Comparison of ENCODE assay signal across 8 cellular contexts in the genomic region with DNA sequence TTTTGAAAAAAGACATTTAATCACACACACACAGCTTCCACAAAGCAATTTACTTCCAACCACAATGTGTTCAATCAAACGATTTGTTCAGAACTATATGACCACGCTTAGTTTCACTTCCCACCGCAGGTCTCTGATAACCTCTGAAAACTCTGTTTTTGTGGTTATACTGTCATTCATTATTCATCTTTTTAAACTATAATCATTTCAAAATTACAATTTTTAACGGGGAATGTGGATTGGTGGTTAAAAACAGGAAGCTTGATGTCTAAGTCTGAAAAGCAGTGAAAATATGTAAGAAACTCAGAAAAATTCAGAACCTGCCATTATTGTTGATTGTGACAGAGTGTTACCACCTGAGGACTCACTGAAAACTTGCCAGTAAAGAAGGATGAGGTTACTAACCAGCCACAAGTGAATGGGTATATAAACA.
DNase-seq lines count a peak whose midpoint lies in the region; ATAC-seq and TF ChIP-seq lines count a peak whose summit lies in the region.

No MANE protein-coding gene starts in this region.

- H3K36me3 ChIP-seq in DOHH2 (ENCODE audit: control insufficient read depth, low read length): no peaks in the 10 kb centered on the region
- H3K36me3 ChIP-seq in brain microvascular endothelial cell (replicated peaks): no peaks in the 10 kb centered on the region
- H3K36me3 ChIP-seq in WERI-Rb-1: no peaks in the 10 kb centered on the region

- peak overlapping the region; percentile 93 for H3K4me2 ChIP-seq in DOHH2 (ENCODE audit: low read length)

- no peaks in the 10 kb centered on the region for H3K27me3 ChIP-seq in DOHH2 (ENCODE audit: control insufficient read depth, low read length)
- no peaks in the 10 kb centered on the region for H3K27me3 ChIP-seq in brain microvascular endothelial cell (replicated peaks)
- H3K27me3 ChIP-seq in WERI-Rb-1 (ENCODE audit: insufficient read depth, low read depth, severe bottlenecking): no peaks in the 10 kb centered on the region

- no peak for TF ChIP-seq CTCF in DOHH2 (IDR thresholded peaks at IDR 0.05; ENCODE audit: low read depth, low read length, poor library complexity, severe bottlenecking)
- TF ChIP-seq CTCF in brain microvascular endothelial cell (IDR thresholded peaks at IDR 0.05; ENCODE audit: low read depth, low read length, missing control alignments): no peak
- TF ChIP-seq CTCF in WERI-Rb-1 (IDR thresholded peaks at IDR 0.05; ENCODE audit: low read depth, low read length): no peak

- no peaks in the 10 kb centered on the region for H3K79me2 ChIP-seq in DOHH2 (ENCODE audit: control insufficient read depth, low read length)

- H4K20me1 ChIP-seq in DOHH2 (ENCODE audit: control insufficient read depth, insufficient read depth, low read depth, low read length): no peaks in the 10 kb centered on the region

- H3K4me1 ChIP-seq in DOHH2 (ENCODE audit: control insufficient read depth, low read length): peaks cover 96% of the 10 kb centered on the region

- peaks cover 35% of the 10 kb centered on the region for H3F3A ChIP-seq in DOHH2 (ENCODE audit: control insufficient read depth, insufficient read depth)

- H3K9me2 ChIP-seq in DOHH2 (replicated peaks; ENCODE audit: control insufficient read depth, low read length): no peaks in the 10 kb centered on the region

- peak; percentile 90 for DNase-seq in OCI-M1 (lab: John Stamatoyannopoulos, UW)
- DNase-seq in brain microvascular endothelial cell: peak; percentile 7
- DNase-seq in DMS 273 (lab: John Stamatoyannopoulos, UW; ENCODE audit: unreplicated experiment): no peak
- DNase-seq in NCI-H510A treated with DMSO at 0.1 percent for 48 hours (lab: John Stamatoyannopoulos, UW): no peak
- DNase-seq in NCI-H345 treated with DMSO at 0.1 percent for 48 hours (lab: John Stamatoyannopoulos, UW; ENCODE audit: unreplicated experiment): no peak
- DNase-seq in WERI-Rb-1: no peak

- in situ Hi-C loops in brain microvascular endothelial cell (cut with HindIII; ENCODE audit: low pct_ligation_motif_present, low sequenced_read_pairs): no loop called here

- ATAC-seq in GM21786 (IDR thresholded peaks at IDR 0.05; ENCODE audit: unreplicated experiment): peak; percentile 61

- H3K27ac ChIP-seq in DOHH2 (ENCODE audit: low read depth, low read length) (peak overlapping the region; percentile 97), brain microvascular endothelial cell (no peak overlapping the region), WERI-Rb-1 (no peak overlapping the region)

- H3K9me3 ChIP-seq in DOHH2 (ENCODE audit: control insufficient read depth, insufficient read depth, low read length) (no peaks in the 10 kb centered on the region), WERI-Rb-1 (ENCODE audit: severe bottlenecking) (no peaks in the 10 kb centered on the region)

- H3K4me3 ChIP-seq in DOHH2 (ENCODE audit: low read length) (peak overlapping the region; percentile 71), brain microvascular endothelial cell (ENCODE audit: low read depth, low read length) (no peak overlapping the region), WERI-Rb-1 (ENCODE audit: low read depth, low read length) (no peak overlapping the region)

Comparison
In these comparisons a context has a peak if more than half of its experiments do, and no peak if none do; other contexts are left out.
1. DNase-seq: peak in OCI-M1 (single experiment) and brain microvascular endothelial cell (single experiment); none in DMS 273 (single experiment), NCI-H510A treated with DMSO at 0.1 percent for 48 hours (single experiment), NCI-H345 treated with DMSO at 0.1 percent for 48 hours (single experiment) and WERI-Rb-1 (single experiment).